Comparison of ENCODE assay signal across 22 cellular contexts in the genomic region with DNA sequence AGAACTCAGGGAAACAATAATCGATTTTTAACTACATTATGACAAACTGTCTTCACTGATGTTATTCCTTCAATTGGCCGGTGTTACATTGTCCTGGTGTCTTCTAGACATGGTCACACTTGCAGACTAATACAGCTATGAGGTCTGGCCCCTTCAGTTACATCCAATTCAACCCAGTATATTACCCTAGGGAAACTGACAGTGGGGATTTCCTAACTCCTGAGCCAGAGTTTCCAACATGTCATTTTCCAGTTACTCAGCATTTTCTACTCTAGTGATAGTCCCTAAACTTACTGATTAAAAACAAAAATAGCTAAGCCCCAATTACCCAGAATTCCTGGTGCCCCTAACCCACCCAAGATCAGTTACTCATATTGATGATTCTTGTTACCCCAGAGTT. TPM values are rescaled to one million over a fixed set of nuclear protein-coding genes. Genes with fewer than 3 reads are reported as not detected.
DNase-seq lines count a peak whose midpoint lies in the region; ATAC-seq, FAIRE-seq and TF ChIP-seq lines count a peak whose summit lies in the region.
"Had no signal": no experiment of that assay in that cellular context is flagged by ENCODE, and none has a peak within 500 bp of the region (broad histone marks: within the 10 kb centered on the region; RNA-seq: fewer than 3 reads in every experiment).

No MANE protein-coding gene starts in this region.

- no peak overlapping the region for H3K27ac ChIP-seq in vagina
- no peak overlapping the region for H3K27ac ChIP-seq in pancreas
- H3K27ac ChIP-seq: PC-9 had no signal

- H3K36me3 ChIP-seq in vagina (no peaks in the 10 kb centered on the region), pancreas (no peaks in the 10 kb centered on the region)
- H3K36me3 ChIP-seq: BE2C had no signal

- no peak for TF ChIP-seq CTCF in vagina (IDR thresholded peaks at IDR 0.05)
- no peak for TF ChIP-seq CTCF in pancreas (IDR thresholded peaks at IDR 0.05)

- no peak overlapping the region for H3K4me3 ChIP-seq in vagina
- no peak overlapping the region for H3K4me3 ChIP-seq in pancreas
- H3K4me3 ChIP-seq: PC-9 had no signal

- H3K9me3 Mint-ChIP-seq in activated naive CD4-positive, alpha-beta T cell treated with anti-CD3 and anti-CD28 coated beads, Interleukin-2, amount 50 U/mL, for 24 hours, result peaks cover 5% of the 10 kb centered on the region
- H3K9me3 Mint-ChIP-seq in activated naive CD4-positive, alpha-beta T cell treated with anti-CD3 and anti-CD28 coated beads, Interleukin-2, amount 10 ng/mL, durations not matched to agents 7 days and 5 days, result peaks cover 9% of the 10 kb centered on the region
- H3K9me3 Mint-ChIP-seq in activated naive CD8-positive, alpha-beta T cell (ENCODE audit: low read depth), result peaks cover 4% of the 10 kb centered on the region
- H3K9me3 Mint-ChIP-seq in stimulated activated naive CD8-positive, alpha-beta T cell treated with anti-CD3 and anti-CD28 coated beads, Interleukin-15, Interleukin-2, amounts not matched to agents 100 ng/mL and 50 ng/mL, for 24 hours, result peaks cover 10% of the 10 kb centered on the region
- H3K9me3 Mint-ChIP-seq: CD4-positive, alpha-beta T cell; HFFc6 had no signal

- H3K36me3 Mint-ChIP-seq in activated naive CD4-positive, alpha-beta T cell treated with anti-CD3 and anti-CD28 coated beads, Interleukin-2, amount 50 U/mL, for 24 hours, result peaks cover 3% of the 10 kb centered on the region
- H3K36me3 Mint-ChIP-seq in activated naive CD4-positive, alpha-beta T cell treated with anti-CD3 and anti-CD28 coated beads, Interleukin-2, amount 10 ng/mL, durations not matched to agents 7 days and 5 days, result peaks cover 6% of the 10 kb centered on the region
- peaks cover 6% of the 10 kb centered on the region for H3K36me3 Mint-ChIP-seq in activated naive CD8-positive, alpha-beta T cell
- peaks cover 6% of the 10 kb centered on the region for H3K36me3 Mint-ChIP-seq in stimulated activated naive CD8-positive, alpha-beta T cell treated with anti-CD3 and anti-CD28 coated beads, Interleukin-15, Interleukin-2, amounts not matched to agents 100 ng/mL and 50 ng/mL, for 24 hours (ENCODE audit: low read depth)

- no peak for TF ChIP-seq POLR2A in vagina (IDR thresholded peaks at IDR 0.05)

- no peaks in the 10 kb centered on the region for H3K27me3 ChIP-seq in vagina
- H3K27me3 ChIP-seq in pancreas, result no peaks in the 10 kb centered on the region

- peak overlapping the region; percentile 76 for H3K27ac Mint-ChIP-seq in activated naive CD4-positive, alpha-beta T cell treated with anti-CD3 and anti-CD28 coated beads, Interleukin-2, amount 50 U/mL, for 24 hours
- no peak overlapping the region for H3K27ac Mint-ChIP-seq in activated naive CD4-positive, alpha-beta T cell treated with anti-CD3 and anti-CD28 coated beads, Interleukin-2, amount 10 ng/mL, durations not matched to agents 7 days and 5 days
- peak overlapping the region; percentile 52 for H3K27ac Mint-ChIP-seq in activated naive CD8-positive, alpha-beta T cell
- H3K27ac Mint-ChIP-seq in stimulated activated naive CD8-positive, alpha-beta T cell treated with anti-CD3 and anti-CD28 coated beads, Interleukin-15, Interleukin-2, amounts not matched to agents 100 ng/mL and 50 ng/mL, for 24 hours, result peak overlapping the region; percentile 96
- H3K27ac Mint-ChIP-seq: HFFc6 had no signal

- no peaks in the 10 kb centered on the region for H3K27me3 Mint-ChIP-seq in activated naive CD4-positive, alpha-beta T cell treated with anti-CD3 and anti-CD28 coated beads, Interleukin-2, amount 50 U/mL, for 24 hours
- no peaks in the 10 kb centered on the region for H3K27me3 Mint-ChIP-seq in activated naive CD4-positive, alpha-beta T cell treated with anti-CD3 and anti-CD28 coated beads, Interleukin-2, amount 10 ng/mL, durations not matched to agents 7 days and 5 days
- no peaks in the 10 kb centered on the region for H3K27me3 Mint-ChIP-seq in activated naive CD8-positive, alpha-beta T cell
- H3K27me3 Mint-ChIP-seq in stimulated activated naive CD8-positive, alpha-beta T cell treated with anti-CD3 and anti-CD28 coated beads, Interleukin-15, Interleukin-2, amounts not matched to agents 100 ng/mL and 50 ng/mL, for 24 hours, result no peaks in the 10 kb centered on the region
- H3K27me3 Mint-ChIP-seq: CD4-positive, alpha-beta T cell had no signal

- ATAC-seq in activated CD4-positive, CD25-positive, alpha-beta regulatory T cell treated with anti-CD3 and anti-CD28 coated beads, Interleukin-2, amount 50 U/mL, for 24 hours, result peak; percentile 50 to 58
- ATAC-seq in pancreas, result no peak

- WGBS in pancreas, 2 donors, result 67 to 86% methylated on average over 2 of the region's 2 CpGs

- DNase-seq in activated CD4-positive, CD25-positive, alpha-beta regulatory T cell treated with anti-CD3 and anti-CD28 coated beads, Interleukin-2, amount 50 U/mL, for 72 hours, result no peak
- no peak for DNase-seq in activated naive CD4-positive, alpha-beta T cell treated with anti-CD3 and anti-CD28 coated beads, Interleukin-2, amount 10 ng/mL, durations not matched to agents 7 days and 5 days
- DNase-seq in vagina (ENCODE audit: extremely low spot score in 2 of 2), result no peak
- DNase-seq in pancreas, result no peak
- DNase-seq: 8988T; BE2C; Calu3; CD4-positive, alpha-beta T cell; HFFc6; KG1; NCI-H1048; NCI-H1436 treated with DMSO at 0.1 percent for 48 hours; NCI-H2029 treated with DMSO at 0.1 percent for 48 hours; NCI-H774; PC-9 had no signal

- H3K4me3 Mint-ChIP-seq in activated naive CD4-positive, alpha-beta T cell treated with anti-CD3 and anti-CD28 coated beads, Interleukin-2, amount 50 U/mL, for 24 hours, result peak overlapping the region; percentile 15
- no peak overlapping the region for H3K4me3 Mint-ChIP-seq in activated naive CD4-positive, alpha-beta T cell treated with anti-CD3 and anti-CD28 coated beads, Interleukin-2, amount 10 ng/mL, durations not matched to agents 7 days and 5 days
- H3K4me3 Mint-ChIP-seq in activated naive CD8-positive, alpha-beta T cell, result peak overlapping the region; percentile 27
- peak overlapping the region; percentile 65 for H3K4me3 Mint-ChIP-seq in stimulated activated naive CD8-positive, alpha-beta T cell treated with anti-CD3 and anti-CD28 coated beads, Interleukin-15, Interleukin-2, amounts not matched to agents 100 ng/mL and 50 ng/mL, for 24 hours
- H3K4me3 Mint-ChIP-seq: CD4-positive, alpha-beta T cell; HFFc6 had no signal

- H3K4me1 ChIP-seq in vagina (no peaks in the 10 kb centered on the region), pancreas (no peaks in the 10 kb centered on the region)
- H3K4me1 ChIP-seq: BE2C had no signal

- intact Hi-C loops in vagina (cut with DNase I), result no loop called here
- intact Hi-C loops in pancreas (cut with DNase I), result no loop called here

- no peak for FAIRE-seq in pancreas (lab: Jason Lieb, UNC)
- FAIRE-seq: H54 had no signal

- peaks cover 43% of the 10 kb centered on the region for H3K4me1 Mint-ChIP-seq in activated naive CD4-positive, alpha-beta T cell treated with anti-CD3 and anti-CD28 coated beads, Interleukin-2, amount 50 U/mL, for 24 hours
- peaks cover 54% of the 10 kb centered on the region for H3K4me1 Mint-ChIP-seq in activated naive CD4-positive, alpha-beta T cell treated with anti-CD3 and anti-CD28 coated beads, Interleukin-2, amount 10 ng/mL, durations not matched to agents 7 days and 5 days
- H3K4me1 Mint-ChIP-seq in activated naive CD8-positive, alpha-beta T cell (ENCODE audit: low read depth), result peaks cover 48% of the 10 kb centered on the region
- H3K4me1 Mint-ChIP-seq in stimulated activated naive CD8-positive, alpha-beta T cell treated with anti-CD3 and anti-CD28 coated beads, Interleukin-15, Interleukin-2, amounts not matched to agents 100 ng/mL and 50 ng/mL, for 24 hours (ENCODE audit: low read depth), result peaks cover 54% of the 10 kb centered on the region

- no peaks in the 10 kb centered on the region for H3K9me3 ChIP-seq in vagina
- no peaks in the 10 kb centered on the region for H3K9me3 ChIP-seq in pancreas
- H3K9me3 ChIP-seq: BE2C had no signal

- CTCF ChIA-PET in activated naive CD4-positive, alpha-beta T cell treated with anti-CD3 and anti-CD28 coated beads, Interleukin-2, amount 10 ng/mL, durations not matched to agents 7 days and 5 days (lab: Charles Lee), result no interaction called here

RNA-seq across cellular contexts. Expression of gene IFNG, which starts 21.1 kb away (rescaled TPM):
- total RNA-seq in vagina (not detected), pancreas (under 1 TPM in 1 of 6 donors, not detected in 5; 0.38 TPM)
- polyA plus RNA-seq in pancreas, result not detected
- total RNA-seq: Calu3, HFFc6, M059J, NCI-H460, PC-9 had no signal

Comparison
In these comparisons a context has a peak if more than half of its experiments do, and no peak if none do; other contexts are left out.
1. ATAC-seq: peak in activated CD4-positive, CD25-positive, alpha-beta regulatory T cell treated with anti-CD3 and anti-CD28 coated beads, Interleukin-2, amount 50 U/mL, for 24 hours (2 of 2); none in pancreas (0 of 4).